In the genomic region with DNA sequence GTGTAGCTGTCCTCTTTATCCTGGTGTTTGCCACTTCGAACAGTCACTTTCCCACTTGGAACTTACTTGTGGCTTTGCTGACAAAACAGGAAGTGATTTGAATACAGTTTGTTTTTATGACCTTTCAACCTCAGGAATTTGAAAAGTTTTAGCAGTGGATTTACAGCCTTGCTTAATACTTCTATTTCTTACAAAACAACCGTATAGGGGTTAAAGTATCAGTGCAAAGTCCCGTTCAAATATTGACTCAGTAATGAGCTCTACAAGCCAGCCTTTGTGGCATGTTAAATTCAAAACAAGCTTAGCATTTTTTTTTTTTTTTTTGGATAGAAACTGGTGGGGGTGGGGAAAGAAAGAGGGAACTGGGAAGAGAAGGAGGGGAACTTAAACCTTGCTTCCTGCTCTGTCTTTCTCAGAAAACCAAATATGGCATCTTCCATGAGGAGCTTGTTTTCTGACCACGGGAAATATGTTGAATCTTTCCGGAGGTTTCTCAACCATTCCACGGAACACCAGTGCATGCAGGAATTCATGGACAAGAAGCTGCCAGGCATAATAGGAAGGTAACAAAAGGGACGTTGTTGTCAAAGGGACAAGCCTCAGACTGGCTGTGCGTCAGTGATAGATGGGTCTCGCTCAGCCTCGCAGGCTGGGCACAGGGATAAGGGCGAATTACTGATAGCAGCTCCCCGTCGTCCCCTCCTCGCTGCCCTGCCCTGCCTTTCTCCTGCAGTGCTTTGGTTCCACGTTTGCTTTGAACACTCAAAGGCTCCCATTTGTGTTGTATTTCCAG, we compare ENCODE assay signal across 8 cellular contexts. TPM values are rescaled to one million over a fixed set of nuclear protein-coding genes. Genes with fewer than 3 reads are reported as not detected.
DNase-seq lines count a peak whose midpoint lies in the region; ATAC-seq and TF ChIP-seq lines count a peak whose summit lies in the region.

A gene (plus strand): TSS at position 408 of the 793 bp plus-strand sequence. CDS start 19 bp downstream, at position 427.

- peak within 1 kb of the TSS; percentile 11 to 82 for H3K4ac ChIP-seq in mesenchymal stem cell (ENCODE audit: low read depth in 1 of 2, low read length in 2 of 2)

- peak; percentile 79 for ATAC-seq in upper lobe of right lung
- no peak for ATAC-seq in GM21423 (IDR thresholded peaks at IDR 0.05; ENCODE audit: unreplicated experiment)
- ATAC-seq in HG03571 (IDR thresholded peaks at IDR 0.05; ENCODE audit: unreplicated experiment), result no peak

- no peak within 1 kb of the TSS for H2AFZ ChIP-seq in OCI-LY3 (ENCODE audit: low read depth, low read length)
- no peak within 1 kb of the TSS for H2AFZ ChIP-seq in mesenchymal stem cell (ENCODE audit: low read depth, low read length)

- peaks cover 2% of the 10 kb centered on the region for H3K27me3 Mint-ChIP-seq in endothelial cell (ENCODE audit: unreplicated experiment)

- intact Hi-C loops in upper lobe of right lung (cut with DNase I), result no loop called here

- peak within 1 kb of the TSS; percentile 7 for H2BK15ac ChIP-seq in mesenchymal stem cell (ENCODE audit: low read depth, poor library complexity, severe bottlenecking)

- H2BK5ac ChIP-seq in mesenchymal stem cell (ENCODE audit: low read depth, low read length, poor library complexity, severe bottlenecking), result no peak within 1 kb of the TSS

- DNase-seq in ELR (ENCODE audit: low read depth) (peak; percentile 59), endothelial cell (ENCODE audit: low spot score) (peak; percentile 25), mesenchymal stem cell (peak; percentile 92), upper lobe of right lung (peak; percentile 68), T-helper 1 cell (no peak)

- no peak for TF ChIP-seq CTCF in OCI-LY3 (IDR thresholded peaks at IDR 0.05; ENCODE audit: low read depth, low read length)
- no peak for TF ChIP-seq CTCF in endothelial cell (IDR thresholded peaks at IDR 0.05; ENCODE audit: unreplicated experiment)
- TF ChIP-seq CTCF in upper lobe of right lung (IDR thresholded peaks at IDR 0.05), result no peak

- H3K18ac ChIP-seq in mesenchymal stem cell (ENCODE audit: low read depth in 1 of 2, low read length in 2 of 2), result peak within 1 kb of the TSS; percentile 84 to 95

- H3K4me3 Mint-ChIP-seq in endothelial cell (ENCODE audit: unreplicated experiment), result peak within 1 kb of the TSS; percentile 68

- H4K91ac ChIP-seq in mesenchymal stem cell (ENCODE audit: low read length), result peak within 1 kb of the TSS; percentile 87

- H3K27ac Mint-ChIP-seq in endothelial cell (ENCODE audit: unreplicated experiment), result peak within 1 kb of the TSS; percentile 96

- peaks cover 14% of the 10 kb centered on the region for H3K4me1 ChIP-seq in OCI-LY3 (ENCODE audit: low read length)
- no peaks in the 10 kb centered on the region for H3K4me1 ChIP-seq in mesenchymal stem cell (ENCODE audit: control insufficient read depth, insufficient read depth, low read depth, low read length)
- peaks cover 23% of the 10 kb centered on the region for H3K4me1 ChIP-seq in upper lobe of right lung

- no peaks in the 10 kb centered on the region for H3K79me2 ChIP-seq in OCI-LY3 (ENCODE audit: low read length)

- H3K23ac ChIP-seq in mesenchymal stem cell (ENCODE audit: low read length in 2 of 2), result peak within 1 kb of the TSS in 1 of 2 experiments; percentile 10

- no peak within 1 kb of the TSS for H3K27ac ChIP-seq in OCI-LY3 (ENCODE audit: low read length)
- H3K27ac ChIP-seq in mesenchymal stem cell (ENCODE audit: low read length, poor library complexity, severe bottlenecking), result peak within 1 kb of the TSS; percentile 33
- H3K27ac ChIP-seq in upper lobe of right lung, result peak within 1 kb of the TSS; percentile 91

- H3K36me3 ChIP-seq in OCI-LY3 (replicated peaks; ENCODE audit: low read depth, low read length), result no peaks in the 10 kb centered on the region
- H3K36me3 ChIP-seq in mesenchymal stem cell (ENCODE audit: control insufficient read depth in 1 of 2, insufficient read depth in 2 of 2, low read depth in 1 of 2, low read length in 2 of 2), result peaks cover 0 to 10% of the 10 kb centered on the region in 2 experiments
- H3K36me3 ChIP-seq in upper lobe of right lung, result no peaks in the 10 kb centered on the region

- H4K20me1 ChIP-seq in OCI-LY3 (ENCODE audit: insufficient read depth, low read length), result no peaks in the 10 kb centered on the region

- peak within 1 kb of the TSS; percentile 14 for H3K4me2 ChIP-seq in OCI-LY3 (ENCODE audit: low read length)
- H3K4me2 ChIP-seq in mesenchymal stem cell (ENCODE audit: low read length, poor library complexity, severe bottlenecking), result peak within 1 kb of the TSS; percentile 32

- no peak within 1 kb of the TSS for H2AK5ac ChIP-seq in mesenchymal stem cell (ENCODE audit: low read length, severe bottlenecking)

- peaks cover 1% of the 10 kb centered on the region for H3K79me1 ChIP-seq in mesenchymal stem cell (replicated peaks; ENCODE audit: low read length, poor library complexity, severe bottlenecking)

- 2% methylated on average over 13 of the region's 15 CpGs for WGBS in mesenchymal stem cell

- H4K8ac ChIP-seq in mesenchymal stem cell (ENCODE audit: low read length), result peak within 1 kb of the TSS; percentile 83

- peaks cover 22% of the 10 kb centered on the region for H3K4me1 Mint-ChIP-seq in endothelial cell (ENCODE audit: unreplicated experiment)

- peak within 1 kb of the TSS; percentile 60 to 88 for H2BK12ac ChIP-seq in mesenchymal stem cell (ENCODE audit: low read length in 2 of 2)

- H3K27me3 ChIP-seq in OCI-LY3 (ENCODE audit: low read depth, low read length) (no peaks in the 10 kb centered on the region), mesenchymal stem cell (ENCODE audit: control insufficient read depth in 1 of 2, insufficient read depth in 1 of 2, low read length in 2 of 2) (no peaks in the 10 kb centered on the region), upper lobe of right lung (no peaks in the 10 kb centered on the region)

- H3K4me3 ChIP-seq in OCI-LY3 (ENCODE audit: low read length) (no peak within 1 kb of the TSS), mesenchymal stem cell (ENCODE audit: insufficient read depth in 1 of 2, low read depth in 1 of 2, low read length in 2 of 2) (peak within 1 kb of the TSS; percentile 43 to 85), upper lobe of right lung (peak within 1 kb of the TSS; percentile 60)

- no peaks in the 10 kb centered on the region for H3K36me3 Mint-ChIP-seq in endothelial cell (ENCODE audit: low read depth, unreplicated experiment)

- H3K14ac ChIP-seq in mesenchymal stem cell (ENCODE audit: low read length in 2 of 2), result peak within 1 kb of the TSS in 1 of 2 experiments; percentile 85

- H3K9me3 ChIP-seq in OCI-LY3 (ENCODE audit: insufficient read depth, low read length) (no peaks in the 10 kb centered on the region), mesenchymal stem cell (ENCODE audit: control insufficient read depth, low read length) (no peaks in the 10 kb centered on the region), upper lobe of right lung (no peaks in the 10 kb centered on the region)

- H3K9ac ChIP-seq in OCI-LY3 (ENCODE audit: low read length), result no peak within 1 kb of the TSS
- H3K9ac ChIP-seq in mesenchymal stem cell (ENCODE audit: low read length), result peak within 1 kb of the TSS; percentile 92

- H2BK120ac ChIP-seq in mesenchymal stem cell (ENCODE audit: low read depth, low read length), result peak within 1 kb of the TSS; percentile 50

- H3K9me3 Mint-ChIP-seq in endothelial cell (ENCODE audit: unreplicated experiment), result no peaks in the 10 kb centered on the region

RNA-seq across cellular contexts. Expression of the gene that starts here (rescaled TPM):
- 4.6 TPM for total RNA-seq in endothelial cell (ENCODE audit: unreplicated experiment)
- polyA plus RNA-seq in mesenchymal stem cell (2013, experiment 1 of 2), result 69.7 TPM
- 69.8 TPM for polyA plus RNA-seq in mesenchymal stem cell (2013, experiment 2 of 2)
- total RNA-seq in upper lobe of right lung, result 67.4 TPM

Comparison
In these comparisons a context has a peak if more than half of its experiments do, and no peak if none do; other contexts are left out.
1. RNA of the gene that starts here (total RNA-seq): 67.4 TPM in upper lobe of right lung (single experiment); 4.6 TPM in endothelial cell (single experiment); every median in the first group is over 10 times any median in the second.
2. DNase-seq: peak in ELR (single experiment), endothelial cell (single experiment), mesenchymal stem cell (single experiment) and upper lobe of right lung (single experiment); none in T-helper 1 cell (0 of 5).